ENCODE assay signal across 8 cellular contexts in the genomic region with DNA sequence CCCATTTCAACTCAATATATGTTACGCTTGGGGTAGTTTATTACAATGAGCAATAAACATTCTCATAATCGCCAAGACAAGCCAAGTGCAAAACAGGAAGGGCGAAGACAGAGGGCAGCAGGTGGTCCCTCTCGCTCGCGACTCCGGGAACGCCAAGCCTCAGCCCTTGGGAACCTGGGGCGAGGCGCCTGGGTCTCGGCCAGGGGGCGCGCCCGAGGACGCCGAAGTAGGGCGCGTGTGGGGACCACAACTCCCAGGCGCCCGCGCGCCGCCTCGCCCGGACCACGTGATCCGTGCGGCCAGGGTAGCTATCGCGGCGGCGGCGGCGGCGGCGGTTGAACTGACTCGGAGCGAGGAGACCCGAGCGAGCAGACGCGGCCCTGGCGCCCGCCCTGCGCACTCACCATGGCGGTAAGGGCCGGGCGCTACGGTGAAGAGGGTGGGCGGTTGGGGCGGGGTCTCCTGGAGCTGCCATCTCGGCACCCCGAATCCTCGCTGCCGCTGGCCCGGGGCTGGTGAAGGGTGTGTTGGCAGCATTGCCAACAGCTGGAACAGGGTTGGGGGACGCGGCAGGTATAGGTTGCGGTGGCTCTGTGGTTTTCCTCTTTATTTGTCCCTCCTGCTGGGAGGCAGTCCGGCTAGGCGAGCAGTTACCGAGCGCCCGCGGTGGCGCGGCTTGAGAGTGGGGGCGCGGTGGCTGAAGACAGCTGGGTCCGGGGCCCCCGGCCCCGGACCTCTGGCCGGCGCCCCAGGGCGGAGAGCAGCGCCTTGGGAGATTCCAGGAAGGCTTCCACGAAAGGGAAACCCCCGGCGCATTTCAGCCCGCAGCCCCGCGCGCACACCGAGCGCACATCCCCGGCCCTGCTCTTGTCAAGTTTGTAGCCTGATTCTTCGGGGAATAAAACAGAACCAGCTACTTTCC. TPM values are rescaled to one million over a fixed set of nuclear protein-coding genes. Genes with fewer than 3 reads are reported as not detected.
A peak's percentile ranks its signal among the peaks of the same experiment; 100 is the strongest.
DNase-seq lines count a peak whose midpoint lies in the region; ATAC-seq and TF ChIP-seq lines count a peak whose summit lies in the region.

A gene with protein sequence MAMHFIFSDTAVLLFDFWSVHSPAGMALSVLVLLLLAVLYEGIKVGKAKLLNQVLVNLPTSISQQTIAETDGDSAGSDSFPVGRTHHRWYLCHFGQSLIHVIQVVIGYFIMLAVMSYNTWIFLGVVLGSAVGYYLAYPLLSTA (plus strand): TSS at position 338 of the 922 bp plus-strand sequence. CDS start 68 bp downstream, at position 406.

- WGBS in adipose tissue, 3 donors: 0 to 1% (median 1%) methylated on average over 84 to 87 of the region's 87 CpGs

- DNase-seq in NCI-H1048 (lab: John Stamatoyannopoulos, UW): peak; percentile 74
- peak; percentile 84 for DNase-seq in SW480 (ENCODE audit: low spot score)
- DNase-seq in left cardiac atrium: peak; percentile 93
- peak; percentile 97 for DNase-seq in posterior vena cava (ENCODE audit: low spot score)
- DNase-seq in type B pancreatic cell (ENCODE audit: extremely low spot score, unreplicated experiment): peak; percentile 91

- H3K9me3 Mint-ChIP-seq in type B pancreatic cell: no peaks in the 10 kb centered on the region

- peak; percentile 29 for TF ChIP-seq POLR2A in GM10847 (IDR thresholded peaks at IDR 0.05; ENCODE audit: extremely low read depth, insufficient read length)

- peak; percentile 46 for TF ChIP-seq CTCF in type B pancreatic cell (conservative IDR thresholded peaks at IDR 0.05)

- H3K36me3 Mint-ChIP-seq in type B pancreatic cell: no peaks in the 10 kb centered on the region

- intact Hi-C loops in left cardiac atrium (cut with DNase I): no loop called here
- intact Hi-C loops in posterior vena cava (cut with DNase I): no loop called here

- H3K27ac ChIP-seq in adipose tissue (ENCODE audit: low read depth, low read length): no peak within 1 kb of the TSS

- H3K27me3 Mint-ChIP-seq in type B pancreatic cell: peaks cover 14% of the 10 kb centered on the region

- H3K4me1 Mint-ChIP-seq in type B pancreatic cell (ENCODE audit: unreplicated experiment): peaks cover 10% of the 10 kb centered on the region

- peak within 1 kb of the TSS; percentile 91 for H3K27ac Mint-ChIP-seq in type B pancreatic cell

- peak within 1 kb of the TSS; percentile 85 for H3K4me3 Mint-ChIP-seq in type B pancreatic cell

- ATAC-seq in HG02588 (IDR thresholded peaks at IDR 0.05; ENCODE audit: unreplicated experiment): peak; percentile 96
- peak; percentile 97 for ATAC-seq in left cardiac atrium

RNA-seq across cellular contexts. Expression of the gene that starts here (rescaled TPM):
- 10 to 100 TPM; 16.6 to 32.0 (median 19.9) TPM for polyA plus RNA-seq in adipose tissue
- total RNA-seq in left cardiac atrium (10 to 100 TPM in 1 of 2 donors, 1 to 10 TPM in 1; 7.1 to 12.3 TPM), posterior vena cava (10 to 100 TPM in 1 of 2 donors, 1 to 10 TPM in 1; 9.7 to 13.6 TPM), type B pancreatic cell (ENCODE audit: low replicate concordance) (7.6 and 10.7 TPM in 2 replicates)
